1 cellular context compared by ENCODE assay signal in the genomic region with DNA sequence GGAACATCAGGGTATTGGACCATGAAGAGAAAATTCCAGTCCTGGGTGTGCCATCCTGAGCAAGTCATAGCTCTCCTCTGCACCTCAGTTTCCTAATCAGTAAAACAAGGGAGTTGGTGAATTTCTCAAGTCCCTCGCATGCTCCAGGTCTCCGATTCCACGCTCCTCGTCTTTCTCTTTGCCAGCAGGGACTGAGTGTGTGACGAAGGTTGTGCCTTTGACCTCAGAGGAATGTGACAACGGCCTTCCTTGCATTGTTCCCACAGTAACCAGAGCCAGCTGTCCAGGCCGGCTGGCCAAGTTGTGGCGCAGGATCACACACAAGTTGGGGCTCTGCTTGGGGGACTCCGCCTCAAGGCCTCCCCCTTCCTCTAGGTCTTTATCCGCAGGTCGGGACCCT.
TF ChIP-seq lines count a peak whose summit lies in the region.

No MANE protein-coding gene starts in this region.

TF ChIP-seq in GM23338, 12 proteins besides CTCF, POLR2A, EP300 and RAD21 (continued from another document):
- TF ChIP-seq, protein P1, sequence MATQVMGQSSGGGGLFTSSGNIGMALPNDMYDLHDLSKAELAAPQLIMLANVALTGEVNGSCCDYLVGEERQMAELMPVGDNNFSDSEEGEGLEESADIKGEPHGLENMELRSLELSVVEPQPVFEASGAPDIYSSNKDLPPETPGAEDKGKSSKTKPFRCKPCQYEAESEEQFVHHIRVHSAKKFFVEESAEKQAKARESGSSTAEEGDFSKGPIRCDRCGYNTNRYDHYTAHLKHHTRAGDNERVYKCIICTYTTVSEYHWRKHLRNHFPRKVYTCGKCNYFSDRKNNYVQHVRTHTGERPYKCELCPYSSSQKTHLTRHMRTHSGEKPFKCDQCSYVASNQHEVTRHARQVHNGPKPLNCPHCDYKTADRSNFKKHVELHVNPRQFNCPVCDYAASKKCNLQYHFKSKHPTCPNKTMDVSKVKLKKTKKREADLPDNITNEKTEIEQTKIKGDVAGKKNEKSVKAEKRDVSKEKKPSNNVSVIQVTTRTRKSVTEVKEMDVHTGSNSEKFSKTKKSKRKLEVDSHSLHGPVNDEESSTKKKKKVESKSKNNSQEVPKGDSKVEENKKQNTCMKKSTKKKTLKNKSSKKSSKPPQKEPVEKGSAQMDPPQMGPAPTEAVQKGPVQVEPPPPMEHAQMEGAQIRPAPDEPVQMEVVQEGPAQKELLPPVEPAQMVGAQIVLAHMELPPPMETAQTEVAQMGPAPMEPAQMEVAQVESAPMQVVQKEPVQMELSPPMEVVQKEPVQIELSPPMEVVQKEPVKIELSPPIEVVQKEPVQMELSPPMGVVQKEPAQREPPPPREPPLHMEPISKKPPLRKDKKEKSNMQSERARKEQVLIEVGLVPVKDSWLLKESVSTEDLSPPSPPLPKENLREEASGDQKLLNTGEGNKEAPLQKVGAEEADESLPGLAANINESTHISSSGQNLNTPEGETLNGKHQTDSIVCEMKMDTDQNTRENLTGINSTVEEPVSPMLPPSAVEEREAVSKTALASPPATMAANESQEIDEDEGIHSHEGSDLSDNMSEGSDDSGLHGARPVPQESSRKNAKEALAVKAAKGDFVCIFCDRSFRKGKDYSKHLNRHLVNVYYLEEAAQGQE (IDR thresholded peaks at IDR 0.05; ENCODE audit: unreplicated experiment) = no peak
- TF ChIP-seq NANOG (IDR thresholded peaks at IDR 0.05; ENCODE audit: borderline replicate concordance) = no peak
- no peak for TF ChIP-seq ZNF331 (CRISPR knock-in tag; IDR thresholded peaks at IDR 0.05; ENCODE audit: low read depth)
- TF ChIP-seq, protein P2, sequence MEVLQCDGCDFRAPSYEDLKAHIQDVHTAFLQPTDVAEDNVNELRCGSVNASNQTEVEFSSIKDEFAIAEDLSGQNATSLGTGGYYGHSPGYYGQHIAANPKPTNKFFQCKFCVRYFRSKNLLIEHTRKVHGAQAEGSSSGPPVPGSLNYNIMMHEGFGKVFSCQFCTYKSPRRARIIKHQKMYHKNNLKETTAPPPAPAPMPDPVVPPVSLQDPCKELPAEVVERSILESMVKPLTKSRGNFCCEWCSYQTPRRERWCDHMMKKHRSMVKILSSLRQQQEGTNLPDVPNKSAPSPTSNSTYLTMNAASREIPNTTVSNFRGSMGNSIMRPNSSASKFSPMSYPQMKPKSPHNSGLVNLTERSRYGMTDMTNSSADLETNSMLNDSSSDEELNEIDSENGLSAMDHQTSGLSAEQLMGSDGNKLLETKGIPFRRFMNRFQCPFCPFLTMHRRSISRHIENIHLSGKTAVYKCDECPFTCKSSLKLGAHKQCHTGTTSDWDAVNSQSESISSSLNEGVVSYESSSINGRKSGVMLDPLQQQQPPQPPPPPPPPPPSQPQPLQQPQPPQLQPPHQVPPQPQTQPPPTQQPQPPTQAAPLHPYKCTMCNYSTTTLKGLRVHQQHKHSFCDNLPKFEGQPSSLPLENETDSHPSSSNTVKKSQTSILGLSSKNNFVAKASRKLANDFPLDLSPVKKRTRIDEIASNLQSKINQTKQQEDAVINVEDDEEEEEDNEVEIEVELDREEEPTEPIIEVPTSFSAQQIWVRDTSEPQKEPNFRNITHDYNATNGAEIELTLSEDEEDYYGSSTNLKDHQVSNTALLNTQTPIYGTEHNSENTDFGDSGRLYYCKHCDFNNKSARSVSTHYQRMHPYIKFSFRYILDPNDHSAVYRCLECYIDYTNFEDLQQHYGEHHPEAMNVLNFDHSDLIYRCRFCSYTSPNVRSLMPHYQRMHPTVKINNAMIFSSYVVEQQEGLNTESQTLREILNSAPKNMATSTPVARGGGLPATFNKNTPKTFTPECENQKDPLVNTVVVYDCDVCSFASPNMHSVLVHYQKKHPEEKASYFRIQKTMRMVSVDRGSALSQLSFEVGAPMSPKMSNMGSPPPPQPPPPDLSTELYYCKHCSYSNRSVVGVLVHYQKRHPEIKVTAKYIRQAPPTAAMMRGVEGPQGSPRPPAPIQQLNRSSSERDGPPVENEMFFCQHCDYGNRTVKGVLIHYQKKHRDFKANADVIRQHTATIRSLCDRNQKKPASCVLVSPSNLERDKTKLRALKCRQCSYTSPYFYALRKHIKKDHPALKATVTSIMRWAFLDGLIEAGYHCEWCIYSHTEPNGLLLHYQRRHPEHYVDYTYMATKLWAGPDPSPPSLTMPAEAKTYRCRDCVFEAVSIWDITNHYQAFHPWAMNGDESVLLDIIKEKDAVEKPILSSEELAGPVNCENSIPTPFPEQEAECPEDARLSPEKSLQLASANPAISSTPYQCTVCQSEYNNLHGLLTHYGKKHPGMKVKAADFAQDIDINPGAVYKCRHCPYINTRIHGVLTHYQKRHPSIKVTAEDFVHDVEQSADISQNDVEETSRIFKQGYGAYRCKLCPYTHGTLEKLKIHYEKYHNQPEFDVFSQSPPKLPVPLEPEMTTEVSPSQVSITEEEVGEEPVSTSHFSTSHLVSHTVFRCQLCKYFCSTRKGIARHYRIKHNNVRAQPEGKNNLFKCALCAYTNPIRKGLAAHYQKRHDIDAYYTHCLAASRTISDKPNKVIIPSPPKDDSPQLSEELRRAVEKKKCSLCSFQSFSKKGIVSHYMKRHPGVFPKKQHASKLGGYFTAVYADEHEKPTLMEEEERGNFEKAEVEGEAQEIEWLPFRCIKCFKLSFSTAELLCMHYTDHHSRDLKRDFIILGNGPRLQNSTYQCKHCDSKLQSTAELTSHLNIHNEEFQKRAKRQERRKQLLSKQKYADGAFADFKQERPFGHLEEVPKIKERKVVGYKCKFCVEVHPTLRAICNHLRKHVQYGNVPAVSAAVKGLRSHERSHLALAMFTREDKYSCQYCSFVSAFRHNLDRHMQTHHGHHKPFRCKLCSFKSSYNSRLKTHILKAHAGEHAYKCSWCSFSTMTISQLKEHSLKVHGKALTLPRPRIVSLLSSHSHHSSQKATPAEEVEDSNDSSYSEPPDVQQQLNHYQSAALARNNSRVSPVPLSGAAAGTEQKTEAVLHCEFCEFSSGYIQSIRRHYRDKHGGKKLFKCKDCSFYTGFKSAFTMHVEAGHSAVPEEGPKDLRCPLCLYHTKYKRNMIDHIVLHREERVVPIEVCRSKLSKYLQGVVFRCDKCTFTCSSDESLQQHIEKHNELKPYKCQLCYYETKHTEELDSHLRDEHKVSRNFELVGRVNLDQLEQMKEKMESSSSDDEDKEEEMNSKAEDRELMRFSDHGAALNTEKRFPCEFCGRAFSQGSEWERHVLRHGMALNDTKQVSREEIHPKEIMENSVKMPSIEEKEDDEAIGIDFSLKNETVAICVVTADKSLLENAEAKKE (CRISPR knock-in tag; IDR thresholded peaks at IDR 0.05) = no peak
- no peak for TF ChIP-seq JUNB (IDR thresholded peaks at IDR 0.05; ENCODE audit: unreplicated experiment)
- no peak for TF ChIP-seq POLR2AphosphoS5 (IDR thresholded peaks at IDR 0.05; ENCODE audit: low read depth)
- TF ChIP-seq EZH2phosphoT487 (IDR thresholded peaks at IDR 0.05; ENCODE audit: unreplicated experiment) = no peak
- no peak for TF ChIP-seq EZH2 (IDR thresholded peaks at IDR 0.05; ENCODE audit: low read depth, unreplicated experiment)
- TF ChIP-seq CREB1 (CRISPR knock-in tag; IDR thresholded peaks at IDR 0.05; ENCODE audit: low read depth) = no peak
- no peak for TF ChIP-seq ZNF114 (CRISPR knock-in tag; IDR thresholded peaks at IDR 0.05)
- no peak for TF ChIP-seq STAT1 (IDR thresholded peaks at IDR 0.05; ENCODE audit: unreplicated experiment)
